Comparison of ENCODE assay signal across 9 cellular contexts in genomic region chr12:108832730-108833354, GRCh38. TPM values are rescaled to one million over a fixed set of nuclear protein-coding genes. Genes with fewer than 3 reads are reported as not detected.
DNase-seq lines count a peak whose midpoint lies in the region; ATAC-seq, FAIRE-seq and TF ChIP-seq lines count a peak whose summit lies in the region.
"Had no signal": no experiment of that assay in that cellular context is flagged by ENCODE, and none has a peak within 500 bp of the region (broad histone marks: within the 10 kb centered on the region; RNA-seq: fewer than 3 reads in every experiment).

No MANE protein-coding gene starts in this region.

- H3K4me1 ChIP-seq in suprapubic skin, result peaks cover 52% of the 10 kb centered on the region

- peak; percentile 56 for DNase-seq in HTR-8/SVneo (ENCODE audit: insufficient read length, low spot score)
- DNase-seq in bronchial epithelial cell (ENCODE audit: low read depth), result peak; percentile 92
- peak; percentile 78 for DNase-seq in kidney tubule cell (ENCODE audit: low spot score)
- DNase-seq in suprapubic skin (ENCODE audit: low spot score in 2 of 2), result no peak
- DNase-seq in GM19240 (ENCODE audit: insufficient read length, low spot score), result no peak
- DNase-seq: T-helper 9 cell had no signal

- no peak for TF ChIP-seq CTCF in bronchial epithelial cell (IDR thresholded peaks at IDR 0.05; ENCODE audit: insufficient read depth, low read length, severe bottlenecking)
- no peak for TF ChIP-seq CTCF in suprapubic skin (IDR thresholded peaks at IDR 0.05)

- H3K9me3 ChIP-seq in suprapubic skin, result no peaks in the 10 kb centered on the region

- H3K4me3 ChIP-seq in bronchial epithelial cell (ENCODE audit: low read depth, low read length) (no peak overlapping the region), suprapubic skin (peak overlapping the region; percentile 3)

- no peak for FAIRE-seq in HTR-8/SVneo (lab: Jason Lieb, UNC)
- no peak for FAIRE-seq in bronchial epithelial cell (lab: Jason Lieb, UNC)

- H3K27me3 ChIP-seq in bronchial epithelial cell (ENCODE audit: control insufficient read depth, insufficient read depth, low read length) (no peaks in the 10 kb centered on the region), suprapubic skin (no peaks in the 10 kb centered on the region)

- TF ChIP-seq EP300 in suprapubic skin (IDR thresholded peaks at IDR 0.05), result no peak

- H3K36me3 ChIP-seq in bronchial epithelial cell (ENCODE audit: control insufficient read depth, insufficient read depth, low read length) (peaks cover 28% of the 10 kb centered on the region), suprapubic skin (peaks cover 24% of the 10 kb centered on the region)

- peak overlapping the region; percentile 84 for H3K27ac ChIP-seq in suprapubic skin

- no peak for TF ChIP-seq POLR2A in suprapubic skin (IDR thresholded peaks at IDR 0.05)

- ATAC-seq in HG02759 (IDR thresholded peaks at IDR 0.05; ENCODE audit: unreplicated experiment), result no peak
- ATAC-seq in HG03354 (IDR thresholded peaks at IDR 0.05; ENCODE audit: poor library complexity, severe bottlenecking, unreplicated experiment), result no peak
- ATAC-seq in HG03378 (IDR thresholded peaks at IDR 0.05; ENCODE audit: unreplicated experiment), result no peak

- WGBS in suprapubic skin, result 25% methylated on average over 10 of the region's 10 CpGs

RNA-seq across cellular contexts. Expression of gene SSH1, which starts 24.5 kb away (rescaled TPM):
- total RNA-seq in bronchial epithelial cell (7.1 and 8.1 TPM in 2 replicates), suprapubic skin (10 to 100 TPM; 11.2 to 26.0 (median 15.8) TPM)

RNA-seq across cellular contexts. Expression of gene DAO, which starts 47.0 kb away (rescaled TPM):
- total RNA-seq in bronchial epithelial cell, result not detected in 2 replicates
- not detected for total RNA-seq in suprapubic skin

Comparison
In these comparisons a context has a peak if more than half of its experiments do, and no peak if none do; other contexts are left out.
1. DNase-seq: peak in HTR-8/SVneo (single experiment), bronchial epithelial cell (single experiment) and kidney tubule cell (single experiment); none in suprapubic skin (0 of 2) and GM19240 (single experiment).